12 cellular contexts compared by ENCODE assay signal in the genomic region with DNA sequence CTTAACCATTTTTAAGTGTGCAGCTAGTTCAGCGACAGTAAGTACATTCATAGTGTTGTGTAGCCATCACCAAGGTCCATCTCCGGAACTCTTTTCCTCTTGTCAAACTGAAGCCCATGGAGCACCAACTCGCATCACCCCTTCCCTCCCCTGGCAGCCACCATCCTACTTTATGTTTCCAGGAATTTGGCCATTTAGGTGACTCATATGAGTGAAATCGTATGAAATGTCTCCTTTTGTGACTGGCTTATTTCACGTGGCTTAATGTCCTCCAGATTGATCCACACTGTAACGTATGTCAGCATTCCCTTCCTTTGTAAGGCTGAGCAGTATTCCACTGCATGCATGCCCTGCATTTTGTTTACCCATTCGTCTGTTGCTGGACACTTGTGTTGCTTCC. TPM values are rescaled to one million over a fixed set of nuclear protein-coding genes. Genes with fewer than 3 reads are reported as not detected.
DNase-seq lines count a peak whose midpoint lies in the region; ATAC-seq and TF ChIP-seq lines count a peak whose summit lies in the region.
"Had no signal": no experiment of that assay in that cellular context is flagged by ENCODE, and none has a peak within 500 bp of the region (broad histone marks: within the 10 kb centered on the region; RNA-seq: fewer than 3 reads in every experiment).

No MANE protein-coding gene starts in this region.

- 96 to 97% methylated on average over 6 to 7 of the region's 7 CpGs for WGBS in endodermal cell (ENCODE audit: insufficient coverage in 1 of 2, insufficient read length in 1 of 2), 2 experiments

- H3K27me3 ChIP-seq in endodermal cell (ENCODE audit: control insufficient read depth, insufficient read depth, low read length, poor library complexity, severe bottlenecking) = no peaks in the 10 kb centered on the region

- H3K9me3 ChIP-seq in endodermal cell (ENCODE audit: control insufficient read depth, low read length) = peaks cover 56% of the 10 kb centered on the region

- ATAC-seq in HG03045 (IDR thresholded peaks at IDR 0.05; ENCODE audit: unreplicated experiment) (no peak), GM19023 (IDR thresholded peaks at IDR 0.05; ENCODE audit: unreplicated experiment) (no peak)

- peak overlapping the region; percentile 72 for H3K4me3 Mint-ChIP-seq in endodermal cell
- H3K4me3 Mint-ChIP-seq in neural crest cell = peak overlapping the region; percentile 59

- TF ChIP-seq CTCF in AG10803 (conservative IDR thresholded peaks at IDR 0.05; ENCODE audit: low read length) = no peak
- no peak for TF ChIP-seq CTCF in endodermal cell (conservative IDR thresholded peaks at IDR 0.05)
- TF ChIP-seq CTCF in neural crest cell (conservative IDR thresholded peaks at IDR 0.05) = no peak

- H3K27me3 Mint-ChIP-seq in endodermal cell (ENCODE audit: insufficient read depth) (peaks cover 3% of the 10 kb centered on the region), neural crest cell (ENCODE audit: low read depth) (peaks cover 62% of the 10 kb centered on the region)

- peaks cover 48% of the 10 kb centered on the region for H3K9me3 Mint-ChIP-seq in endodermal cell
- H3K9me3 Mint-ChIP-seq in neural crest cell = peaks cover 12% of the 10 kb centered on the region

- H3K4me1 ChIP-seq in endodermal cell (ENCODE audit: control insufficient read depth, insufficient read depth, low read length) = no peaks in the 10 kb centered on the region

- in situ Hi-C loops in ACHN (cut with HindIII; ENCODE audit: low pct_ligation_motif_present, low pct_unique_long_range_greater_than_20kb, low sequenced_read_pairs) = no loop called here

- DNase-seq in AG10803 (ENCODE audit: low read depth) (peak; percentile 86), HT1080 (ENCODE audit: low read depth) (peak; percentile 50), endodermal cell (no peak), neural crest cell (ENCODE audit: low read depth, low spot score) (no peak), ACHN (no peak), SKM-1 (lab: John Stamatoyannopoulos, UW; ENCODE audit: unreplicated experiment) (no peak)
- DNase-seq: central memory CD4-positive, alpha-beta T cell; DMS79; MV-4-11; spleen had no signal

- H3K4me1 Mint-ChIP-seq in endodermal cell (peaks cover 3% of the 10 kb centered on the region), neural crest cell (peaks cover 4% of the 10 kb centered on the region)

- H3K36me3 Mint-ChIP-seq in endodermal cell (ENCODE audit: low read depth) (peaks cover 49% of the 10 kb centered on the region), neural crest cell (ENCODE audit: low read depth) (peaks cover 17% of the 10 kb centered on the region)

- H3K4me3 ChIP-seq in AG10803 (ENCODE audit: low read length) = peak overlapping the region; percentile 82
- H3K4me3 ChIP-seq in endodermal cell (ENCODE audit: low read length) = peak overlapping the region; percentile 82

- H3K27ac Mint-ChIP-seq in endodermal cell (no peak overlapping the region), neural crest cell (ENCODE audit: unreplicated experiment) (no peak overlapping the region)

- no peak overlapping the region for H3K27ac ChIP-seq in endodermal cell (ENCODE audit: low read depth, low read length)
- H3K27ac ChIP-seq: spleen had no signal

- peaks cover 49% of the 10 kb centered on the region for H3K36me3 ChIP-seq in endodermal cell (ENCODE audit: control insufficient read depth, insufficient read depth, low read length)
- H3K36me3 ChIP-seq: spleen had no signal

- no peak overlapping the region for H3K9ac ChIP-seq in endodermal cell (ENCODE audit: extremely low read depth, low read length, poor library complexity, severe bottlenecking)

RNA-seq across cellular contexts. Expression of gene COL6A2, which starts 2.5 kb away (rescaled TPM):
- 58.8 and 62.8 TPM in 2 replicates for total RNA-seq in HT1080 (2014; rRNA removed; shearing (Covaris generic))
- 47.4 and 49.6 TPM in 2 replicates for polyA plus RNA-seq in HT1080 (2015; cell fraction: cytosol; rRNA removed)
- polyA plus RNA-seq in HT1080 (2015; cell fraction: nucleus; rRNA removed) = 162 and 171 TPM in 2 replicates
- 100 to 1,000 TPM; 259 to 377 TPM for total RNA-seq in endodermal cell
- 117 TPM for polyA plus RNA-seq in endodermal cell (2013, experiment 1 of 2)
- polyA plus RNA-seq in endodermal cell (2013, experiment 2 of 2) = 114 TPM
- 17.8 and 18.5 TPM in 2 replicates for total RNA-seq in neural crest cell

RNA-seq across cellular contexts. Expression of gene FTCD, which starts 55.0 kb away (rescaled TPM):
- total RNA-seq in HT1080 (2014; rRNA removed; shearing (Covaris generic)) = 0.13 and 0.69 TPM in 2 replicates
- not detected in 2 replicates for polyA plus RNA-seq in HT1080 (2015; cell fraction: cytosol; rRNA removed)
- 0.17 TPM in 1 of 2 replicates, not detected in the other for polyA plus RNA-seq in HT1080 (2015; cell fraction: nucleus; rRNA removed)
- total RNA-seq in endodermal cell (1 to 10 TPM; 3.5 to 4.6 TPM), neural crest cell (1.4 and 1.8 TPM in 2 replicates)
- polyA plus RNA-seq in endodermal cell (2013, experiment 1 of 2) = 3.0 TPM
- polyA plus RNA-seq in endodermal cell (2013, experiment 2 of 2) = 1.0 TPM

Comparison
In these comparisons a context has a peak if more than half of its experiments do, and no peak if none do; other contexts are left out.
1. DNase-seq: peak in AG10803 (single experiment) and HT1080 (single experiment); none in endodermal cell (single experiment), neural crest cell (single experiment), ACHN (single experiment) and SKM-1 (single experiment).